Comparison of ENCODE assay signal across 9 cellular contexts in genomic region chr1:32372149-32372756, GRCh38. TPM values are rescaled to one million over a fixed set of nuclear protein-coding genes. Genes with fewer than 3 reads are reported as not detected.
DNase-seq lines count a peak whose midpoint lies in the region; ATAC-seq, FAIRE-seq and TF ChIP-seq lines count a peak whose summit lies in the region.
"Had no signal": no experiment of that assay in that cellular context is flagged by ENCODE, and none has a peak within 500 bp of the region (broad histone marks: within the 10 kb centered on the region; RNA-seq: fewer than 3 reads in every experiment).

No MANE protein-coding gene starts in this region.

- no peak for TF ChIP-seq CTCF in endothelial cell of umbilical vein (IDR thresholded peaks at IDR 0.05; ENCODE audit: extremely low read depth in 1 of 2, insufficient read depth in 1 of 2, low read depth in 1 of 2, low read length in 2 of 2)

- H3K36me3 ChIP-seq in endothelial cell of umbilical vein (ENCODE audit: control insufficient read depth in 2 of 2, extremely low read depth in 1 of 2, insufficient read depth in 2 of 2, low read length in 2 of 2) = peaks cover 21 to 40% of the 10 kb centered on the region in 2 experiments

- H3K9ac ChIP-seq in endothelial cell of umbilical vein (replicated peaks; ENCODE audit: extremely low read depth, insufficient read depth, low read length) = no peak overlapping the region

- CTCF ChIA-PET in activated CD4-positive, alpha-beta T cell treated with anti-CD3 and anti-CD28 coated beads for 36 hours (lab: Charles Lee) = interaction anchor here (0.8 to 1.7 kb wide), 4 partner anchors 22 to 157 kb away, joined by 3 to 6 read pairs (median 3); partner anchors contain the start of gene BSDC1
- CTCF ChIA-PET in endothelial cell of umbilical vein (lab: Charles Lee) = interaction anchor here (1.1 to 1.8 kb wide), 4 partner anchors 20 to 157 kb away, joined by 5 to 9 read pairs (median 6); partner anchors contain the start of gene MARCKSL1

- H3K4me3 ChIP-seq in endothelial cell of umbilical vein (replicated peaks in 1 of 3; ENCODE audit: insufficient read depth in 1 of 3, low read depth in 1 of 3, low read length in 3 of 3) = no peak overlapping the region

- no peaks in the 10 kb centered on the region for H3K4me1 ChIP-seq in endothelial cell of umbilical vein (ENCODE audit: control insufficient read depth, extremely low read depth, insufficient read depth, low read length)

- peak; percentile 36 for ATAC-seq in HG03442 (IDR thresholded peaks at IDR 0.05; ENCODE audit: unreplicated experiment)
- peak; percentile 78 for ATAC-seq in activated CD4-positive, alpha-beta T cell treated with anti-CD3 and anti-CD28 coated beads for 36 hours
- no peak for ATAC-seq in GM19328 (IDR thresholded peaks at IDR 0.05; ENCODE audit: unreplicated experiment)
- no peak for ATAC-seq in HG03520 (IDR thresholded peaks at IDR 0.05; ENCODE audit: unreplicated experiment)

- H3K27me3 ChIP-seq in endothelial cell of umbilical vein (ENCODE audit: control insufficient read depth in 2 of 2, insufficient read depth in 2 of 2, low read length in 2 of 2) = no peaks in the 10 kb centered on the region

- peak; percentile 24 for TF ChIP-seq POLR2A in endothelial cell of umbilical vein (IDR thresholded peaks at IDR 0.05; ENCODE audit: low read depth, low read length)

- peak overlapping the region; percentile 44 for H3K27ac Mint-ChIP-seq in activated CD4-positive, alpha-beta T cell treated with anti-CD3 and anti-CD28 coated beads for 36 hours

- dilution Hi-C loops in endothelial cell of umbilical vein (cut with MboI; ENCODE audit: extremely low pct_ligation_motif_present, low sequenced_read_pairs) = no loop called here

- H3K36me3 Mint-ChIP-seq in activated CD4-positive, alpha-beta T cell treated with anti-CD3 and anti-CD28 coated beads for 36 hours (ENCODE audit: low read depth) = peaks cover 15% of the 10 kb centered on the region

- POLR2A ChIA-PET in activated CD4-positive, alpha-beta T cell treated with anti-CD3 and anti-CD28 coated beads for 36 hours (lab: Charles Lee) = interaction anchor here (0.6 to 0.7 kb wide), 3 partner anchors 33 to 263 kb away, joined by 3 read pairs; no protein-coding TSS in a partner anchor
- POLR2A ChIA-PET in endothelial cell of umbilical vein (lab: Charles Lee) = interaction anchor here (1.2 kb wide), 1 partner anchor 36 kb away, joined by 3 read pairs; the partner anchor contains the start of gene MARCKSL1

- H3K27ac ChIP-seq in endothelial cell of umbilical vein (ENCODE audit: insufficient read depth, low read depth, low read length) = no peak overlapping the region

- intact Hi-C loops in activated CD4-positive, alpha-beta T cell treated with anti-CD3 and anti-CD28 coated beads for 36 hours (cut with DNase I, micrococcal nuclease) = no loop called here
- intact Hi-C loops in endothelial cell of umbilical vein (cut with micrococcal nuclease) = no loop called here

- no peak overlapping the region for H3K4me2 ChIP-seq in endothelial cell of umbilical vein (ENCODE audit: insufficient read depth, low read length)

- peaks cover 13% of the 10 kb centered on the region for H3K4me1 Mint-ChIP-seq in activated CD4-positive, alpha-beta T cell treated with anti-CD3 and anti-CD28 coated beads for 36 hours

- no peak overlapping the region for H3K4me3 Mint-ChIP-seq in activated CD4-positive, alpha-beta T cell treated with anti-CD3 and anti-CD28 coated beads for 36 hours

- FAIRE-seq in endothelial cell of umbilical vein (lab: Jason Lieb, UNC) = no peak

- BruUV-seq in endothelial cell of umbilical vein (replicated peaks; lab: Mats Ljungman, UMichigan) = no TSS peak

- no peaks in the 10 kb centered on the region for H3K27me3 Mint-ChIP-seq in activated CD4-positive, alpha-beta T cell treated with anti-CD3 and anti-CD28 coated beads for 36 hours

- no peaks in the 10 kb centered on the region for H3K79me2 ChIP-seq in endothelial cell of umbilical vein (ENCODE audit: control insufficient read depth, insufficient read depth, low read length)

- peak; percentile 43 for DNase-seq in CD1c-positive myeloid dendritic cell (ENCODE audit: extremely low spot score)
- DNase-seq in activated CD4-positive, alpha-beta T cell treated with anti-CD3 and anti-CD28 coated beads for 36 hours = peak; percentile 51
- DNase-seq in endothelial cell of umbilical vein (ENCODE audit: low read depth, low spot score) = no peak
- no peak for DNase-seq in NCI-H2081 (lab: John Stamatoyannopoulos, UW)
- no peak for DNase-seq in NCI-H2227 treated with DMSO at 0.1 percent for 48 hours (lab: John Stamatoyannopoulos, UW)
- DNase-seq: NCI-H1092 had no signal

- H3K9me3 Mint-ChIP-seq in activated CD4-positive, alpha-beta T cell treated with anti-CD3 and anti-CD28 coated beads for 36 hours (ENCODE audit: low read depth) = no peaks in the 10 kb centered on the region

- H3K9me3 ChIP-seq in endothelial cell of umbilical vein (replicated peaks; ENCODE audit: control insufficient read depth, insufficient read depth, low read length) = no peaks in the 10 kb centered on the region

- no peak overlapping the region for H2AFZ ChIP-seq in endothelial cell of umbilical vein (ENCODE audit: low read depth, low read length)

- H3K9me1 ChIP-seq in endothelial cell of umbilical vein (replicated peaks; ENCODE audit: control insufficient read depth, extremely low read depth, insufficient read depth, low read length) = no peaks in the 10 kb centered on the region

- no peaks in the 10 kb centered on the region for H4K20me1 ChIP-seq in endothelial cell of umbilical vein (replicated peaks; ENCODE audit: control insufficient read depth, extremely low read depth, insufficient read depth, low read length)

TF ChIP-seq in endothelial cell of umbilical vein, 7 proteins besides CTCF, POLR2A, EP300 and RAD21:
- TF ChIP-seq JUN (IDR thresholded peaks at IDR 0.05; ENCODE audit: borderline replicate concordance, insufficient read depth, insufficient read length, low read depth) (no peak), GATA2 (IDR thresholded peaks at IDR 0.05; ENCODE audit: insufficient read depth, insufficient read length, low read depth, low read length) (no peak), MYC (IDR thresholded peaks at IDR 0.05; ENCODE audit: low read depth, low read length) (no peak), FOS (IDR thresholded peaks at IDR 0.05; ENCODE audit: borderline replicate concordance, insufficient read depth, low read length) (no peak), EZH2 (IDR thresholded peaks at IDR 0.05; ENCODE audit: borderline replicate concordance, low read depth, low read length, severe bottlenecking) (no peak), POLR2AphosphoS5 (IDR thresholded peaks at IDR 0.05; ENCODE audit: insufficient read depth, low read depth, low read length) (no peak), MAX (IDR thresholded peaks at IDR 0.05; ENCODE audit: insufficient read depth, insufficient read length) (no peak)
TF ChIP-seq in endothelial cell of umbilical vein: peak in this region for 0.

RNA-seq across cellular contexts. Expression of gene TSSK3, which starts 9.9 kb away (rescaled TPM):
- 1 to 10 TPM in 1 of 2 experiments, under 1 TPM in 1; 0.76 to 1.6 TPM for total RNA-seq in activated CD4-positive, alpha-beta T cell treated with anti-CD3 and anti-CD28 coated beads for 36 hours
- total RNA-seq in endothelial cell of umbilical vein = 0.42 and 1.1 TPM in 2 replicates
- 0.48 and 0.65 TPM in 2 replicates for polyA plus RNA-seq in endothelial cell of umbilical vein
- polyA plus RNA-seq in endothelial cell of umbilical vein (2011; cell fraction: cytosol; rRNA removed) = 0.13 and 0.18 TPM in 2 replicates
- polyA plus RNA-seq in endothelial cell of umbilical vein (2011; cell fraction: nucleus; rRNA removed) = 1.1 and 7.1 TPM in 2 replicates
- polyA plus RNA-seq in endothelial cell of umbilical vein (2012) = 0.34 and 0.82 TPM in 2 replicates
- polyA minus RNA-seq in endothelial cell of umbilical vein = 0.62 and 0.90 TPM in 2 replicates
- not detected for polyA minus RNA-seq in endothelial cell of umbilical vein (2011; cell fraction: cytosol; rRNA and poly(A)+ RNA removed)
- polyA minus RNA-seq in endothelial cell of umbilical vein (2011; cell fraction: nucleus; rRNA and poly(A)+ RNA removed) = 1.4 TPM in 1 of 2 replicates, not detected in the other

RNA-seq across cellular contexts. Expression of gene FAM229A, which starts 10.0 kb away (rescaled TPM):
- total RNA-seq in activated CD4-positive, alpha-beta T cell treated with anti-CD3 and anti-CD28 coated beads for 36 hours = 1 to 10 TPM; 3.1 to 3.3 TPM
- 8.6 and 11.6 TPM in 2 replicates for total RNA-seq in endothelial cell of umbilical vein
- 8.9 and 9.9 TPM in 2 replicates for polyA plus RNA-seq in endothelial cell of umbilical vein
- 0.68 and 2.0 TPM in 2 replicates for polyA plus RNA-seq in endothelial cell of umbilical vein (2011; cell fraction: cytosol; rRNA removed)
- polyA plus RNA-seq in endothelial cell of umbilical vein (2011; cell fraction: nucleus; rRNA removed) = 43.3 and 43.7 TPM in 2 replicates
- 1.9 and 2.4 TPM in 2 replicates for polyA plus RNA-seq in endothelial cell of umbilical vein (2012)
- polyA minus RNA-seq in endothelial cell of umbilical vein = 6.3 and 7.2 TPM in 2 replicates
- 0.61 TPM for polyA minus RNA-seq in endothelial cell of umbilical vein (2011; cell fraction: cytosol; rRNA and poly(A)+ RNA removed)
- 11.2 and 15.7 TPM in 2 replicates for polyA minus RNA-seq in endothelial cell of umbilical vein (2011; cell fraction: nucleus; rRNA and poly(A)+ RNA removed)

RNA-seq across cellular contexts. Expression of gene BSDC1, which starts 22.0 kb away (rescaled TPM):
- 10 to 100 TPM; 29.4 to 36.9 TPM for total RNA-seq in activated CD4-positive, alpha-beta T cell treated with anti-CD3 and anti-CD28 coated beads for 36 hours
- 64.6 and 64.8 TPM in 2 replicates for total RNA-seq in endothelial cell of umbilical vein
- polyA plus RNA-seq in endothelial cell of umbilical vein = 40.7 and 44.3 TPM in 2 replicates
- polyA plus RNA-seq in endothelial cell of umbilical vein (2011; cell fraction: cytosol; rRNA removed) = 48.2 and 51.9 TPM in 2 replicates
- 114 and 117 TPM in 2 replicates for polyA plus RNA-seq in endothelial cell of umbilical vein (2011; cell fraction: nucleus; rRNA removed)
- 44.0 and 48.2 TPM in 2 replicates for polyA plus RNA-seq in endothelial cell of umbilical vein (2012)
- 59.4 and 69.0 TPM in 2 replicates for polyA minus RNA-seq in endothelial cell of umbilical vein
- 18.6 TPM for polyA minus RNA-seq in endothelial cell of umbilical vein (2011; cell fraction: cytosol; rRNA and poly(A)+ RNA removed)
- 60.1 and 72.5 TPM in 2 replicates for polyA minus RNA-seq in endothelial cell of umbilical vein (2011; cell fraction: nucleus; rRNA and poly(A)+ RNA removed)

RNA-seq across cellular contexts. Expression of gene MARCKSL1, which starts 36.2 kb away (rescaled TPM):
- total RNA-seq in activated CD4-positive, alpha-beta T cell treated with anti-CD3 and anti-CD28 coated beads for 36 hours = 10 to 100 TPM; 27.0 to 29.3 TPM
- 249 and 265 TPM in 2 replicates for total RNA-seq in endothelial cell of umbilical vein
- polyA plus RNA-seq in endothelial cell of umbilical vein = 311 and 318 TPM in 2 replicates
- 353 TPM in 2 replicates for polyA plus RNA-seq in endothelial cell of umbilical vein (2011; cell fraction: cytosol; rRNA removed)
- polyA plus RNA-seq in endothelial cell of umbilical vein (2011; cell fraction: nucleus; rRNA removed) = 91.3 and 92.6 TPM in 2 replicates
- 195 and 202 TPM in 2 replicates for polyA plus RNA-seq in endothelial cell of umbilical vein (2012)
- 199 and 217 TPM in 2 replicates for polyA minus RNA-seq in endothelial cell of umbilical vein
- polyA minus RNA-seq in endothelial cell of umbilical vein (2011; cell fraction: cytosol; rRNA and poly(A)+ RNA removed) = 14.1 TPM
- 43.4 and 45.0 TPM in 2 replicates for polyA minus RNA-seq in endothelial cell of umbilical vein (2011; cell fraction: nucleus; rRNA and poly(A)+ RNA removed)

Comparison
In these comparisons a context has a peak if more than half of its experiments do, and no peak if none do; other contexts are left out.
1. DNase-seq: peak in CD1c-positive myeloid dendritic cell (single experiment) and activated CD4-positive, alpha-beta T cell treated with anti-CD3 and anti-CD28 coated beads for 36 hours (single experiment); none in endothelial cell of umbilical vein (single experiment), NCI-H2081 (0 of 2) and NCI-H2227 treated with DMSO at 0.1 percent for 48 hours (single experiment).
2. ATAC-seq: peak in HG03442 (single experiment) and activated CD4-positive, alpha-beta T cell treated with anti-CD3 and anti-CD28 coated beads for 36 hours (single experiment); none in GM19328 (single experiment) and HG03520 (single experiment).